Comparison of ENCODE assay signal across 38 cellular contexts in genomic region chr5:3149899-3150298, GRCh38.
"Had no signal": no experiment of that assay in that cellular context is flagged by ENCODE, and none has a peak within 500 bp of the region (broad histone marks: within the 10 kb centered on the region; RNA-seq: fewer than 3 reads in every experiment).

No MANE protein-coding gene starts in this region.

- DNase-seq: activated effector memory CD4-positive, alpha-beta T cell treated with anti-CD3 and anti-CD28 coated beads, Interleukin-2, amount 50 U/mL, for 16 hours; activated effector memory CD4-positive, alpha-beta T cell treated with Interleukin-2 at 50 U/mL for 16 hours; activated gamma-delta T cell; activated gamma-delta T cell treated with Interleukin-2 at 50 U/mL for 16 hours; activated naive CD4-positive, alpha-beta T cell; activated naive CD4-positive, alpha-beta T cell treated with anti-CD3 and anti-CD28 coated beads for 36 hours; activated naive CD4-positive, alpha-beta T cell treated with anti-CD3 and anti-CD28 coated beads, Interleukin-2, amount 10 ng/mL, durations not matched to agents 7 days and 5 days; activated naive CD4-positive, alpha-beta T cell treated with anti-CD3 and anti-CD28 coated beads, Interleukin-2, amount 50 U/mL, for 16 hours; activated naive CD4-positive, alpha-beta T cell treated with Interleukin-2 at 50 U/mL for 16 hours; activated naive CD8-positive, alpha-beta T cell treated with anti-CD3 and anti-CD28 coated beads for 36 hours; activated naive CD8-positive, alpha-beta T cell treated with anti-CD3 and anti-CD28 coated beads, Interleukin-2, amount 10 ng/mL, durations not matched to agents 7 days and 5 days; activated naive CD8-positive, alpha-beta T cell treated with anti-CD3 and anti-CD28 coated beads, Interleukin-2, amount 50 U/mL, for 24 hours; activated T-cell treated with anti-CD3 and anti-CD28 coated beads, Interleukin-2, amount 50 U/mL, for 1 hour; activated T-cell treated with anti-CD3 and anti-CD28 coated beads, Interleukin-2, amount 50 U/mL, for 24 hours; activated T-cell treated with anti-CD3 and anti-CD28 coated beads, Interleukin-2, amount 50 U/mL, for 4 hours; activated T-cell treated with anti-CD3 and anti-CD28 coated beads, Interleukin-2, amount 50 U/mL, for 48 hours; activated T-cell treated with anti-CD3 and anti-CD28 coated beads, Interleukin-2, amount 50 U/mL, for 72 hours; amniotic stem cell; amygdala; anterior cingulate cortex; aorta; body of pancreas; brain microvascular endothelial cell; caudate nucleus; central memory CD4-positive, alpha-beta T cell; cerebellar nuclear complex had no signal

- H3K4me3 Mint-ChIP-seq: activated naive CD4-positive, alpha-beta T cell treated with anti-CD3 and anti-CD28 coated beads for 36 hours; activated naive CD4-positive, alpha-beta T cell treated with anti-CD3 and anti-CD28 coated beads, Interleukin-2, amount 10 ng/mL, durations not matched to agents 7 days and 5 days; activated naive CD4-positive, alpha-beta T cell treated with anti-CD3 and anti-CD28 coated beads, Interleukin-2, amount 50 U/mL, for 24 hours; activated naive CD8-positive, alpha-beta T cell; activated naive CD8-positive, alpha-beta T cell treated with anti-CD3 and anti-CD28 coated beads for 36 hours; activated naive CD8-positive, alpha-beta T cell treated with anti-CD3 and anti-CD28 coated beads, Interleukin-2, amount 10 ng/mL, durations not matched to agents 7 days and 5 days; activated naive CD8-positive, alpha-beta T cell treated with anti-CD3 and anti-CD28 coated beads, Interleukin-2, amount 50 U/mL, for 24 hours; activated T-cell treated with anti-CD3 and anti-CD28 coated beads, Interleukin-2, amount 50 U/mL, for 24 hours; activated T-cell treated with anti-CD3 and anti-CD28 coated beads, Interleukin-2, amount 50 U/mL, for 4 hours; activated T-cell treated with anti-CD3 and anti-CD28 coated beads, Interleukin-2, amount 50 U/mL, for 72 hours; activated T-helper 1 cell treated with anti-CD3 and anti-CD28 coated beads, Interleukin-12 subunit alpha, Interleukin-12 subunit beta, Interleukin-2, Interleukin-4 antibody, amounts not matched to agents 30 ng/mL and 10 ng/mL and 1 ng/mL, durations not matched to agents 14 hours and 24 hours and 36 hours; activated T-helper 17 cell treated with anti-CD3 and anti-CD28 coated beads, Interleukin-2, amount 50 U/mL, for 72 hours; brain; central memory CD8-positive, alpha-beta T cell had no signal

- H3K36me3 Mint-ChIP-seq: activated naive CD4-positive, alpha-beta T cell treated with anti-CD3 and anti-CD28 coated beads, Interleukin-2, amount 10 ng/mL, durations not matched to agents 7 days and 5 days; activated naive CD4-positive, alpha-beta T cell treated with anti-CD3 and anti-CD28 coated beads, Interleukin-2, amount 50 U/mL, for 24 hours; activated naive CD8-positive, alpha-beta T cell; activated naive CD8-positive, alpha-beta T cell treated with anti-CD3 and anti-CD28 coated beads for 36 hours; activated naive CD8-positive, alpha-beta T cell treated with anti-CD3 and anti-CD28 coated beads, Interleukin-2, amount 10 ng/mL, durations not matched to agents 7 days and 5 days; brain had no signal

- H3K4me1 ChIP-seq: adrenal gland, ascending aorta, body of pancreas, breast epithelium had no signal

- H3K27me3 ChIP-seq: adrenal gland, ascending aorta, body of pancreas, brain microvascular endothelial cell, breast epithelium, cardiac muscle cell had no signal

- H3K9me3 Mint-ChIP-seq: activated naive CD4-positive, alpha-beta T cell treated with anti-CD3 and anti-CD28 coated beads, Interleukin-2, amount 50 U/mL, for 24 hours had no signal

- ATAC-seq: activated naive CD4-positive, alpha-beta T cell treated with anti-CD3 and anti-CD28 coated beads, Interleukin-2, amount 50 U/mL, for 72 hours; activated naive CD8-positive, alpha-beta T cell treated with anti-CD3 and anti-CD28 coated beads, Interleukin-2, amount 50 U/mL, for 24 hours; activated T-cell treated with anti-CD3 and anti-CD28 coated beads, Interleukin-2, amount 50 U/mL, for 4 hours; activated T-cell treated with anti-CD3 and anti-CD28 coated beads, Interleukin-2, amount 50 U/mL, for 72 hours; activated T-helper 17 cell treated with anti-CD3 and anti-CD28 coated beads, Interleukin-2, amount 50 U/mL, for 72 hours; body of pancreas had no signal

- H3K9me3 ChIP-seq: adrenal gland, ascending aorta, body of pancreas had no signal

- H3K4me3 ChIP-seq: adrenal gland, ascending aorta, body of pancreas, breast epithelium, cardiac muscle cell had no signal

- H3K27ac Mint-ChIP-seq: activated naive CD4-positive, alpha-beta T cell treated with anti-CD3 and anti-CD28 coated beads for 36 hours; activated naive CD4-positive, alpha-beta T cell treated with anti-CD3 and anti-CD28 coated beads, Interleukin-2, amount 10 ng/mL, durations not matched to agents 7 days and 5 days; activated naive CD4-positive, alpha-beta T cell treated with anti-CD3 and anti-CD28 coated beads, Interleukin-2, amount 50 U/mL, for 24 hours; activated naive CD4-positive, alpha-beta T cell treated with anti-CD3 and anti-CD28 coated beads, Interleukin-2, amount 50 U/mL, for 72 hours; activated naive CD8-positive, alpha-beta T cell; activated naive CD8-positive, alpha-beta T cell treated with anti-CD3 and anti-CD28 coated beads for 36 hours; activated naive CD8-positive, alpha-beta T cell treated with anti-CD3 and anti-CD28 coated beads, Interleukin-2, amount 10 ng/mL, durations not matched to agents 7 days and 5 days; activated naive CD8-positive, alpha-beta T cell treated with anti-CD3 and anti-CD28 coated beads, Interleukin-2, amount 50 U/mL, for 24 hours; activated T-cell treated with anti-CD3 and anti-CD28 coated beads, Interleukin-2, amount 50 U/mL, for 24 hours; activated T-cell treated with anti-CD3 and anti-CD28 coated beads, Interleukin-2, amount 50 U/mL, for 72 hours; activated T-helper 1 cell treated with anti-CD3 and anti-CD28 coated beads, Interleukin-12 subunit alpha, Interleukin-12 subunit beta, Interleukin-2, Interleukin-4 antibody, amounts not matched to agents 30 ng/mL and 10 ng/mL and 1 ng/mL, durations not matched to agents 14 hours and 24 hours and 36 hours; activated T-helper 17 cell treated with anti-CD3 and anti-CD28 coated beads, Interleukin-2, amount 50 U/mL, for 72 hours; activated T-helper 2 cell treated with anti-CD3 and anti-CD28 coated beads, Interferon-gamma antibody, Interleukin-2, Interleukin-4, amounts not matched to agents 10 μg/mL and 5 μg/mL and 100 μg/mL, durations not matched to agents 14 hours and 24 hours and 36 hours had no signal

- H3K27ac ChIP-seq: adrenal gland, ascending aorta, body of pancreas, brain microvascular endothelial cell, breast epithelium, cardiac muscle cell had no signal

- H3K27me3 Mint-ChIP-seq: activated naive CD4-positive, alpha-beta T cell treated with anti-CD3 and anti-CD28 coated beads, Interleukin-2, amount 10 ng/mL, durations not matched to agents 7 days and 5 days; activated naive CD4-positive, alpha-beta T cell treated with anti-CD3 and anti-CD28 coated beads, Interleukin-2, amount 50 U/mL, for 24 hours; activated naive CD8-positive, alpha-beta T cell treated with anti-CD3 and anti-CD28 coated beads, Interleukin-2, amount 10 ng/mL, durations not matched to agents 7 days and 5 days; activated T-cell treated with anti-CD3 and anti-CD28 coated beads, Interleukin-2, amount 50 U/mL, for 24 hours; activated T-helper 17 cell treated with anti-CD3 and anti-CD28 coated beads, Interleukin-2, amount 50 U/mL, for 72 hours had no signal

- H3K36me3 ChIP-seq: adrenal gland, ascending aorta, brain microvascular endothelial cell, breast epithelium, cardiac muscle cell had no signal

- H3K4me1 Mint-ChIP-seq: activated naive CD4-positive, alpha-beta T cell treated with anti-CD3 and anti-CD28 coated beads, Interleukin-2, amount 10 ng/mL, durations not matched to agents 7 days and 5 days; activated naive CD4-positive, alpha-beta T cell treated with anti-CD3 and anti-CD28 coated beads, Interleukin-2, amount 50 U/mL, for 24 hours; activated naive CD8-positive, alpha-beta T cell treated with anti-CD3 and anti-CD28 coated beads for 36 hours; activated naive CD8-positive, alpha-beta T cell treated with anti-CD3 and anti-CD28 coated beads, Interleukin-2, amount 10 ng/mL, durations not matched to agents 7 days and 5 days; activated naive CD8-positive, alpha-beta T cell treated with anti-CD3 and anti-CD28 coated beads, Interleukin-2, amount 50 U/mL, for 24 hours; activated T-helper 17 cell treated with anti-CD3 and anti-CD28 coated beads, Interleukin-2, amount 50 U/mL, for 72 hours; brain; central memory CD8-positive, alpha-beta T cell had no signal
